In genomic region chr5:107293551-107293950, GRCh38 we compare ENCODE assay signal across 15 cellular contexts.
A peak's percentile ranks its signal among the peaks of the same experiment; 100 is the strongest.
DNase-seq lines count a peak whose midpoint lies in the region; ATAC-seq, FAIRE-seq and TF ChIP-seq lines count a peak whose summit lies in the region.
"Had no signal": no experiment of that assay in that cellular context is flagged by ENCODE, and none has a peak within 500 bp of the region (broad histone marks: within the 10 kb centered on the region; RNA-seq: fewer than 3 reads in every experiment).

No MANE protein-coding gene starts in this region.

- intact Hi-C loops in left lung (cut with DNase I): no loop called here
- intact Hi-C loops in adrenal gland (cut with DNase I): no loop called here

- in situ Hi-C loops in GM13976 (cut with MboI; ENCODE audit: low sequenced_read_pairs, unreplicated experiment): no loop called here

- WGBS in small intestine, 3 donors: 14 to 61% (median 34%) methylated on average over 4 of the region's 4 CpGs
- WGBS in adrenal gland, 4 donors: 64 to 81% (median 79%) methylated on average over 4 of the region's 4 CpGs

- H3K4me1 ChIP-seq in left lung (peaks cover 10 to 13% of the 10 kb centered on the region in 2 donors), small intestine (ENCODE audit: control insufficient read depth in 2 of 2, insufficient read depth in 1 of 2, low read depth in 1 of 2, low read length in 1 of 2) (peaks cover 3 to 4% of the 10 kb centered on the region in 2 donors), adrenal gland (replicated peaks in 1 of 2) (no peaks in the 10 kb centered on the region)
- H3K4me1 ChIP-seq: Caco-2 had no signal

- H3K27me3 ChIP-seq in left lung (no peaks in the 10 kb centered on the region), small intestine (ENCODE audit: control insufficient read depth in 2 of 2, insufficient read depth in 2 of 2, low read length in 2 of 2) (no peaks in the 10 kb centered on the region), adrenal gland (no peaks in the 10 kb centered on the region)
- H3K27me3 ChIP-seq: BE2C had no signal

- no peak for TF ChIP-seq CTCF in left lung (IDR thresholded peaks at IDR 0.05)
- TF ChIP-seq CTCF in adrenal gland (IDR thresholded peaks at IDR 0.05): no peak
- TF ChIP-seq CTCF in GM13976 (IDR thresholded peaks at IDR 0.05; ENCODE audit: borderline replicate concordance, control extremely low read depth, extremely low read depth, insufficient read depth, missing control alignments): no peak

- FAIRE-seq in small intestine (lab: Jason Lieb, UNC): peak; percentile 89
- FAIRE-seq: A549 had no signal

- DNase-seq in NCI-H226 (peak; percentile 56), amniotic epithelial cell (ENCODE audit: low read depth) (peak; percentile 95), left lung (no peak), small intestine (peak; percentile 88), adrenal gland (no peak), GM13976 (ENCODE audit: low spot score) (no peak), NCI-H510A treated with DMSO at 0.1 percent for 48 hours (lab: John Stamatoyannopoulos, UW) (no peak)
- DNase-seq: BE2C; Caco-2; CD8-positive, alpha-beta memory T cell; DMS53; H7 had no signal

- H3K4me3 ChIP-seq in left lung (no peak overlapping the region), small intestine (ENCODE audit: low read depth in 1 of 2, low read length in 2 of 2) (no peak overlapping the region), adrenal gland (no peak overlapping the region)
- H3K4me3 ChIP-seq: A549, GM23338 had no signal

- TF ChIP-seq POLR2A in adrenal gland (IDR thresholded peaks at IDR 0.05): no peak

- peak; percentile 12 for ATAC-seq in left lung
- no peak for ATAC-seq in HG02759 (IDR thresholded peaks at IDR 0.05; ENCODE audit: unreplicated experiment)
- ATAC-seq: A549, GM23338 had no signal

- H3K9me3 ChIP-seq in left lung (no peaks in the 10 kb centered on the region), small intestine (ENCODE audit: control insufficient read depth, low read depth) (no peaks in the 10 kb centered on the region), adrenal gland (replicated peaks in 1 of 3) (no peaks in the 10 kb centered on the region)
- H3K9me3 ChIP-seq: A549, BE2C, Caco-2 had no signal

- H3K27ac ChIP-seq in left lung (no peak overlapping the region), small intestine (ENCODE audit: low read depth in 1 of 2, low read length in 1 of 2) (no peak overlapping the region), adrenal gland (no peak overlapping the region)
- H3K27ac ChIP-seq: A549 had no signal

- H3K36me3 ChIP-seq in left lung (no peaks in the 10 kb centered on the region), small intestine (ENCODE audit: control insufficient read depth in 2 of 2, insufficient read depth in 2 of 2, low read length in 2 of 2) (no peaks in the 10 kb centered on the region), adrenal gland (replicated peaks in 1 of 2) (no peaks in the 10 kb centered on the region)
- H3K36me3 ChIP-seq: BE2C had no signal

Comparison
In these comparisons a context has a peak if more than half of its experiments do, and no peak if none do; other contexts are left out.
1. DNase-seq: peak in NCI-H226 (single experiment), amniotic epithelial cell (single experiment) and small intestine (single experiment); none in left lung (0 of 2), adrenal gland (0 of 7), GM13976 (single experiment) and NCI-H510A treated with DMSO at 0.1 percent for 48 hours (single experiment).